In the genomic region with DNA sequence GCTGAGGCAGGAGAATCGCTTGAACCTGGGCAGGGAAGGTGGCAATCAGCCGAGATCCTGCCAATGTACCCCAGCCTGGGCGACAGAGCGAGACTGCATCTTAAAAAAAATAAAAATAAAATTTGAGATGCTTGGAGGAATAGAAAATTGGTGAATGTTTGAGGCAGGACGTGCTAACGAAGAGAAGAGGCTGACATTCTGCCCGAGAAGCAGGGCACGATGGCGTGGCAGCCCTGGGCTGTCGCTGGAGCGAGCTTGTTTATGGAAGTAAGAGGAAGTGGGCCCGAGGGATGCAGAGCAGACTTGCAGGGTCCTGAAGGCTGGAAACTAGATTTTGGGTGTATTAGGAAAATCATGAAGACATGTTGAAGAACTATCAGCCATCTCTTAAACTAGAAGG, we compare ENCODE assay signal across 20 cellular contexts.
DNase-seq lines count a peak whose midpoint lies in the region; ATAC-seq and TF ChIP-seq lines count a peak whose summit lies in the region.
"Had no signal": no experiment of that assay in that cellular context is flagged by ENCODE, and none has a peak within 500 bp of the region (broad histone marks: within the 10 kb centered on the region; RNA-seq: fewer than 3 reads in every experiment).

No MANE protein-coding gene starts in this region.

- no peak overlapping the region for H3K9ac ChIP-seq in neural progenitor cell
- H3K9ac ChIP-seq: BLaER1, GM23248 had no signal

- no peaks in the 10 kb centered on the region for H3F3A ChIP-seq in neural progenitor cell (ENCODE audit: low read depth)

- H3K79me2 ChIP-seq in neural progenitor cell (ENCODE audit: low read depth) = no peaks in the 10 kb centered on the region

- H3K4me1 ChIP-seq in cardiac muscle cell (ENCODE audit: low read depth) = no peaks in the 10 kb centered on the region
- no peaks in the 10 kb centered on the region for H3K4me1 ChIP-seq in neural progenitor cell
- H3K4me1 ChIP-seq: BLaER1 had no signal

- peaks cover 25% of the 10 kb centered on the region for H3K36me3 ChIP-seq in cardiac muscle cell
- H3K36me3 ChIP-seq in neural progenitor cell = no peaks in the 10 kb centered on the region
- H3K36me3 ChIP-seq: BLaER1 had no signal

- H4K20me1 ChIP-seq in neural progenitor cell (ENCODE audit: low read depth) = no peaks in the 10 kb centered on the region
- H4K20me1 ChIP-seq: BLaER1 had no signal

- peaks cover 15% of the 10 kb centered on the region for H3K4me1 Mint-ChIP-seq in neural progenitor cell
- H3K4me1 Mint-ChIP-seq: B cell; CD4-positive, CD25-positive, alpha-beta regulatory T cell had no signal

- DNase-seq in cardiac muscle cell (ENCODE audit: low read depth in 1 of 2, low spot score in 1 of 2) (no peak), Right ventricle myocardium superior (no peak), mesenteric fat pad (ENCODE audit: low spot score) (peak; percentile 57), neural progenitor cell (ENCODE audit: low spot score) (no peak), NCI-H1930 (lab: John Stamatoyannopoulos, UW) (no peak), COR-L47 (lab: John Stamatoyannopoulos, UW) (no peak)
- DNase-seq: CD4-positive, CD25-positive, alpha-beta regulatory T cell; DMS 273 treated with DMSO at 0.1 percent for 48 hours; DMS79; EL; GDM1; GM23248; H7; HCEC 1CT had no signal

- H3K27ac Mint-ChIP-seq in neural progenitor cell = peak overlapping the region; percentile 29
- H3K27ac Mint-ChIP-seq: B cell; CD4-positive, CD25-positive, alpha-beta regulatory T cell; CD8-positive, alpha-beta T cell had no signal

- no peak overlapping the region for H3K4me2 ChIP-seq in neural progenitor cell
- H3K4me2 ChIP-seq: BLaER1 had no signal

- H2AFZ ChIP-seq in neural progenitor cell (replicated peaks) = no peak overlapping the region
- H2AFZ ChIP-seq: GM23248 had no signal

- TF ChIP-seq CTCF in cardiac muscle cell (IDR thresholded peaks at IDR 0.05; ENCODE audit: low read depth, low read length) (no peak), neural progenitor cell (IDR thresholded peaks at IDR 0.05) (no peak)

- no peak for ATAC-seq in Right ventricle myocardium superior (ENCODE audit: poor library complexity)
- no peak for ATAC-seq in HG02884 (IDR thresholded peaks at IDR 0.05; ENCODE audit: unreplicated experiment)
- ATAC-seq: CD8-positive, alpha-beta T cell; GM12878 had no signal

- H3K4me3 ChIP-seq in cardiac muscle cell (no peak overlapping the region), neural progenitor cell (no peak overlapping the region)
- H3K4me3 ChIP-seq: BLaER1, GM12878, GM23248 had no signal

- H3K27ac ChIP-seq in cardiac muscle cell (peak overlapping the region; percentile 57), neural progenitor cell (no peak overlapping the region)
- H3K27ac ChIP-seq: 22Rv1, BLaER1, GM23248 had no signal

- no peaks in the 10 kb centered on the region for H3K9me3 ChIP-seq in cardiac muscle cell (ENCODE audit: low read depth)
- peaks cover 5% of the 10 kb centered on the region for H3K9me3 ChIP-seq in neural progenitor cell (ENCODE audit: low read depth)

- H3K27me3 ChIP-seq in cardiac muscle cell (no peaks in the 10 kb centered on the region), neural progenitor cell (no peaks in the 10 kb centered on the region)
- H3K27me3 ChIP-seq: BLaER1 had no signal

- no peaks in the 10 kb centered on the region for H3K27me3 Mint-ChIP-seq in neural progenitor cell (ENCODE audit: insufficient read depth, low read depth)
- H3K27me3 Mint-ChIP-seq: B cell; CD4-positive, CD25-positive, alpha-beta regulatory T cell had no signal

- H3K36me3 Mint-ChIP-seq in neural progenitor cell = peaks cover 5% of the 10 kb centered on the region
- H3K36me3 Mint-ChIP-seq: CD4-positive, CD25-positive, alpha-beta regulatory T cell; CD8-positive, alpha-beta T cell had no signal

- H3K4me3 Mint-ChIP-seq in neural progenitor cell = no peak overlapping the region
- H3K4me3 Mint-ChIP-seq: B cell; CD4-positive, CD25-positive, alpha-beta regulatory T cell; CD8-positive, alpha-beta T cell had no signal

- H3K9me3 Mint-ChIP-seq in neural progenitor cell = peaks cover 6% of the 10 kb centered on the region

- intact Hi-C loops in Right ventricle myocardium superior (cut with DNase I) = no loop called here
